26 cellular contexts compared by ENCODE assay signal in genomic region chr1:211684331-211684730, GRCh38. TPM values are rescaled to one million over a fixed set of nuclear protein-coding genes. Genes with fewer than 3 reads are reported as not detected.
"Had no signal": no experiment of that assay in that cellular context is flagged by ENCODE, and none has a peak within 500 bp of the region (broad histone marks: within the 10 kb centered on the region; RNA-seq: fewer than 3 reads in every experiment).

No MANE protein-coding gene starts in this region.

- H3K27me3 ChIP-seq: ovary, tibial nerve, uterus had no signal

- H3K27ac ChIP-seq: left ventricle myocardium inferior, ovary, skin epidermis, tibial nerve, uterus had no signal

- H3K4me3 ChIP-seq: left ventricle myocardium inferior, lung, ovary, skin epidermis, tibial nerve, uterus had no signal

- H3K4me1 ChIP-seq: left ventricle myocardium inferior, uterus had no signal

- DNase-seq: hypothalamus; islet precursor cell; left ventricle myocardium inferior; mesendoderm; naive B cell; ovary; right cardiac atrium; stimulated activated CD4-positive, alpha-beta T cell treated with anti-CD3 and anti-CD28 coated beads, Interleukin-12 subunit alpha, Interleukin-12 subunit beta, amount 100 ng/mL, for 4 hours; stimulated activated CD4-positive, alpha-beta T cell treated with anti-CD3 and anti-CD28 coated beads, Interleukin-15, amount 100 ng/mL, for 24 hours; stimulated activated CD4-positive, alpha-beta T cell treated with anti-CD3 and anti-CD28 coated beads, Interleukin-2, amount 100 ng/mL, for 24 hours; stimulated activated CD4-positive, alpha-beta T cell treated with anti-CD3 and anti-CD28 coated beads, Interleukin-4, amount 100 ng/mL, for 1 hour; stimulated activated naive CD4-positive, alpha-beta T cell treated with Interleukin-2 at 50 U/mL for 16 hours; stimulated activated naive CD8-positive, alpha-beta T cell treated with anti-CD3 and anti-CD28 coated beads, Interleukin-15, amount 100 ng/mL, for 72 hours; substantia nigra; uterus had no signal

- H3K4me3 Mint-ChIP-seq: mesothelial cell of epicardium; naive B cell; nephron; neural crest cell; stimulated activated effector memory CD8-positive, alpha-beta T cell treated with anti-CD3 and anti-CD28 coated beads, Interleukin-12 subunit alpha, Interleukin-12 subunit beta, amount 100 ng/mL, for 72 hours; stimulated activated naive CD8-positive, alpha-beta T cell treated with anti-CD3 and anti-CD28 coated beads, Interleukin-15, amount 100 ng/mL, for 72 hours; type B pancreatic cell had no signal

- H3K27ac Mint-ChIP-seq: mesothelial cell of epicardium; nephron; progenitor cell of endocrine pancreas; stimulated activated effector memory CD8-positive, alpha-beta T cell treated with anti-CD3 and anti-CD28 coated beads, Interleukin-12 subunit alpha, Interleukin-12 subunit beta, amount 100 ng/mL, for 72 hours; stimulated activated naive CD8-positive, alpha-beta T cell treated with anti-CD3 and anti-CD28 coated beads, Interleukin-15, amount 100 ng/mL, for 72 hours; type B pancreatic cell had no signal

- H3K9me3 Mint-ChIP-seq: mesothelial cell of epicardium; naive B cell; nephron; neural crest cell; stimulated activated effector memory CD8-positive, alpha-beta T cell treated with anti-CD3 and anti-CD28 coated beads, Interleukin-12 subunit alpha, Interleukin-12 subunit beta, amount 100 ng/mL, for 72 hours; stimulated activated naive CD8-positive, alpha-beta T cell treated with anti-CD3 and anti-CD28 coated beads, Interleukin-15, amount 100 ng/mL, for 72 hours; type B pancreatic cell had no signal

- ATAC-seq: right cardiac atrium; sciatic nerve; stimulated activated effector memory CD8-positive, alpha-beta T cell treated with anti-CD3 and anti-CD28 coated beads, Interleukin-12 subunit alpha, Interleukin-12 subunit beta, amount 100 ng/mL, for 72 hours; stimulated activated naive CD8-positive, alpha-beta T cell treated with anti-CD3 and anti-CD28 coated beads, Interleukin-15, amount 100 ng/mL, for 72 hours had no signal

- H3K36me3 ChIP-seq: left ventricle myocardium inferior, ovary, tibial nerve, uterus had no signal

- H3K9me3 ChIP-seq: left ventricle myocardium inferior, ovary, tibial nerve, uterus had no signal

- H3K27me3 Mint-ChIP-seq: stimulated activated naive CD8-positive, alpha-beta T cell treated with anti-CD3 and anti-CD28 coated beads, Interleukin-15, amount 100 ng/mL, for 72 hours had no signal

RNA-seq across cellular contexts. Expression of gene NEK2, which starts 8.9 kb away (rescaled TPM):
- total RNA-seq: ureter had no signal
- polyA plus RNA-seq: right cardiac atrium had no signal
